Comparison of ENCODE assay signal across 1 cellular context in the genomic region with DNA sequence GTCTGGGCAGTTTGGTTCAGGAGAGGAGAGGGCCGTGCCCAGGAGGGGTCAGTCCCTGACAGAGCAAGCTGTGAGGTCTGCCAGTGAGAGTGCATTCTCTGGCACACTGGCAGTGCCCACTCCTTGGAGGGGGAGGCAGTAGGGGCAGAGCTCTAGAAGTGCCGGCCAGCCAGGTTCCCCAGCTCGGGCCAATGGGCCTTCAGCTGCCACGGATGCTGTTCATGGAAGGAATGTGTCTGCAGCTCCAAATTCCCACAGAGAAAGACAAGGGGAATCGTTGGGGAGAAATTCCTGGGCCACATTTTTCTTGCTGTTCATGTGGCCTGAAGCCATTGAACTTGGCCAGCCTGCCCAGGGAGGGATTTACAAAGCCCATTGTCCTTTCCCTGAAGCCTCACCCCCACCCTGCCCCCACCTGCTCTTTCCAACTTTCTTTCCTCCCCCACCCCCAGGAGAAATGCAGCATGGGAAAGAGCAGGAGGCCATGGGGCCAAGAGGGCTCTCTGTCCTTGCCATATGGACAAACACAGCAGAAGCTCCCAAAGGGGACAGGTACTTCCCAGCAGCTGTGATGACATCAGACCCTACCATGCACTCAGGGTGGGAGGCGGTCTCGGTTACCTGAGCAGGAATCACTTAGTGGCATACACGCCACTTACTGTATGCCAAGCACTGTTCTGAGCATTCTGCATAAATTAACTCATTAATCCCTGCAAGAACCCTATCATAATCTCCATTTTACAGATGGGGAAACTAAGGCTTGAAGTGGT.
TF ChIP-seq lines count a peak whose summit lies in the region.

No MANE protein-coding gene starts in this region.

TF ChIP-seq in Ishikawa, 13 proteins besides CTCF, POLR2A, EP300 and RAD21 (continued from another document):
- TF ChIP-seq, protein P1, sequence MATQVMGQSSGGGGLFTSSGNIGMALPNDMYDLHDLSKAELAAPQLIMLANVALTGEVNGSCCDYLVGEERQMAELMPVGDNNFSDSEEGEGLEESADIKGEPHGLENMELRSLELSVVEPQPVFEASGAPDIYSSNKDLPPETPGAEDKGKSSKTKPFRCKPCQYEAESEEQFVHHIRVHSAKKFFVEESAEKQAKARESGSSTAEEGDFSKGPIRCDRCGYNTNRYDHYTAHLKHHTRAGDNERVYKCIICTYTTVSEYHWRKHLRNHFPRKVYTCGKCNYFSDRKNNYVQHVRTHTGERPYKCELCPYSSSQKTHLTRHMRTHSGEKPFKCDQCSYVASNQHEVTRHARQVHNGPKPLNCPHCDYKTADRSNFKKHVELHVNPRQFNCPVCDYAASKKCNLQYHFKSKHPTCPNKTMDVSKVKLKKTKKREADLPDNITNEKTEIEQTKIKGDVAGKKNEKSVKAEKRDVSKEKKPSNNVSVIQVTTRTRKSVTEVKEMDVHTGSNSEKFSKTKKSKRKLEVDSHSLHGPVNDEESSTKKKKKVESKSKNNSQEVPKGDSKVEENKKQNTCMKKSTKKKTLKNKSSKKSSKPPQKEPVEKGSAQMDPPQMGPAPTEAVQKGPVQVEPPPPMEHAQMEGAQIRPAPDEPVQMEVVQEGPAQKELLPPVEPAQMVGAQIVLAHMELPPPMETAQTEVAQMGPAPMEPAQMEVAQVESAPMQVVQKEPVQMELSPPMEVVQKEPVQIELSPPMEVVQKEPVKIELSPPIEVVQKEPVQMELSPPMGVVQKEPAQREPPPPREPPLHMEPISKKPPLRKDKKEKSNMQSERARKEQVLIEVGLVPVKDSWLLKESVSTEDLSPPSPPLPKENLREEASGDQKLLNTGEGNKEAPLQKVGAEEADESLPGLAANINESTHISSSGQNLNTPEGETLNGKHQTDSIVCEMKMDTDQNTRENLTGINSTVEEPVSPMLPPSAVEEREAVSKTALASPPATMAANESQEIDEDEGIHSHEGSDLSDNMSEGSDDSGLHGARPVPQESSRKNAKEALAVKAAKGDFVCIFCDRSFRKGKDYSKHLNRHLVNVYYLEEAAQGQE (IDR thresholded peaks at IDR 0.05; ENCODE audit: low read depth): no peak
TF ChIP-seq in Ishikawa: peak in this region for 4.
